ENCODE assay signal across 1 cellular context in the genomic region with DNA sequence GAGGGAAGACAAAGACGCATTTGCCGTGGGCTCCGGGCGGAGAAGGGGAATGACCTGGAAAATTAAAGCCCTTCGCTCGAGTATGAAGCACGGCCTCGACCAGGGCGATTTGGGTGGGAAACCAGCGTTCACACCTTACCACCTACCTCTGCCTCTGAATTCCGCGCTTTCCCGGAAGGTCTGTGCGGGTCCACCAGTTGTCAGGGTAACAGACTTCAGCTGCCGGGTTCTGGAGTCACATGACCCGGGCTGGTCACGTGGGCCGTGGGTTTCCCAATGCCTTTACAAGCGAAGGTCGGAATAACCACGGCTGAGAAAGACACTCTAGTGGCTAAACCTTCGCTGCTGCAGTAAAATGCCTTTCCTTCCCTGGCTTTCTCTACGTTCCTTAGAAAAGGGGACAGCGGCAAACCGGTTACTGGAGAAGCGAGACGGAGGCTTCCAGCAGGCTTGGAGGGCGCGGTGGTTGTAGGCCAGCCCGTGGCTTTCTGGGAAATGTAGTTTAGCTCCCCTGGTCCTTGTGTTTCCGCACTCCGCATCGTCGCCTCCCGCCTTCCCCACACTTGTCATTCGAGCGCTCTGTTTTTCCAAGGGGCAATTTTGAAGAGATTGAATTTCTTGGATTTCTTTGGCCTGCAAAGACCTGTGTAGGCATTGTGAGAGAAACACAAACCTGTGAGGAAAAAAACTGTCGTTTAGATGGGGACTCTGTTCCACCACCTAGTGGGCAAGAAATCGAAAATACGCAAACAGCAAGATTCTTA.
TF ChIP-seq lines count a peak whose summit lies in the region.

A gene with protein sequence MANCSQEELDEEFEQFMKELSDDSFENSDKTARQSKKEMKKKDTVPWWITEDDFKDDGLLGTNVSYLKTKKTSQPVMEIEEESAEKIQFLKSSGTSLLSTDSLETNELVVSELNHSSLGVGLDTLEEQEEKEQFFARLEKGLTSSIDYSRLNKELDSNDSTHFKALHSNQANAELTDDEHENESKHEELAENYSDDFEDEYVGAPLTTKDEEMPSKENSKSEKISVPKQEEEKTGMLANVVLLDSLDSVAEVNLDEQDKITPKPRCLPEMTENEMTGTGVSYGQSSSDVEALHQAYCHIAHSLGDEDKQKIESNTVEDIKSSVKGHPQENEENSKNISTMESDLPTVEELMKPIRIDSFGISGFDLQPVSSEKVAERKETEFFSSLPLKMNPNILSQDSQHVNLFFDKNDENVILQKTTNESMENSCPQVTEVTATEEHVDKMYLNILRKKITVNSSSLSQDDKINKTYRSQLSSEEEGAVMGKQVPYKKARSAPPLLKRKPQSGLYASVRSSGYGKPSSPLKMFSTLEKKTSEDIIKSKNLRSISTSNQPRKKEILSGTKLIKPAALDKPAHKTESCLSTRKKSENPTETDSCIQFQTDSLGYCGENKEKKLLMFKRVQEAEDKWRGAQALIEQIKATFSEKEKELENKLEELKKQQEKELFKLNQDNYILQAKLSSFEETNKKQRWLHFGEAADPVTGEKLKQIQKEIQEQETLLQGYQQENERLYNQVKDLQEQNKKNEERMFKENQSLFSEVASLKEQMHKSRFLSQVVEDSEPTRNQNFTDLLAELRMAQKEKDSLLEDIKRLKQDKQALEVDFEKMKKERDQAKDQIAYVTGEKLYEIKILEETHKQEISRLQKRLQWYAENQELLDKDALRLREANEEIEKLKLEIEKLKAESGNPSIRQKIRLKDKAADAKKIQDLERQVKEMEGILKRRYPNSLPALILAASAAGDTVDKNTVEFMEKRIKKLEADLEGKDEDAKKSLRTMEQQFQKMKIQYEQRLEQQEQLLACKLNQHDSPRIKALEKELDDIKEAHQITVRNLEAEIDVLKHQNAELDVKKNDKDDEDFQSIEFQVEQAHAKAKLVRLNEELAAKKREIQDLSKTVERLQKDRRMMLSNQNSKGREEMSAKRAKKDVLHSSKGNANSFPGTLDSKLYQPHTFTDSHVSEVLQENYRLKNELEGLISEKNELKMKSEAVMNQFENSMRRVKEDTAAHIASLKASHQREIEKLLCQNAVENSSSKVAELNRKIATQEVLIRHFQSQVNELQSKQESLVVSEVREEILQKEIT (N-terminal part only) (minus strand): TSS at position 210 of the 764 bp plus-strand sequence. CDS start 1,250 bp downstream, outside the sequence.

TF ChIP-seq in HEK293, 187 proteins besides CTCF, POLR2A, EP300 and RAD21 (continued from another document and continues in another):
- no peak for TF ChIP-seq ZNF221 (tag by site-specific recombination; IDR thresholded peaks at IDR 0.05; ENCODE audit: borderline replicate concordance)
- TF ChIP-seq ZNF146 (tag by site-specific recombination; IDR thresholded peaks at IDR 0.05) = no peak
- TF ChIP-seq SCRT1 (tag by site-specific recombination; IDR thresholded peaks at IDR 0.05; ENCODE audit: borderline replicate concordance) = no peak
- TF ChIP-seq, protein P1, sequence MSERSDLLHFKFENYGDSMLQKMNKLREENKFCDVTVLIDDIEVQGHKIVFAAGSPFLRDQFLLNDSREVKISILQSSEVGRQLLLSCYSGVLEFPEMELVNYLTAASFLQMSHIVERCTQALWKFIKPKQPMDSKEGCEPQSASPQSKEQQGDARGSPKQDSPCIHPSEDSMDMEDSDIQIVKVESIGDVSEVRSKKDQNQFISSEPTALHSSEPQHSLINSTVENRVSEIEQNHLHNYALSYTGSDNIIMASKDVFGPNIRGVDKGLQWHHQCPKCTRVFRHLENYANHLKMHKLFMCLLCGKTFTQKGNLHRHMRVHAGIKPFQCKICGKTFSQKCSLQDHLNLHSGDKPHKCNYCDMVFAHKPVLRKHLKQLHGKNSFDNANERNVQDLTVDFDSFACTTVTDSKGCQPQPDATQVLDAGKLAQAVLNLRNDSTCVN (tag by site-specific recombination; optimal IDR thresholded peaks at IDR 0.05) = peak; percentile 47
- TF ChIP-seq, protein P2, sequence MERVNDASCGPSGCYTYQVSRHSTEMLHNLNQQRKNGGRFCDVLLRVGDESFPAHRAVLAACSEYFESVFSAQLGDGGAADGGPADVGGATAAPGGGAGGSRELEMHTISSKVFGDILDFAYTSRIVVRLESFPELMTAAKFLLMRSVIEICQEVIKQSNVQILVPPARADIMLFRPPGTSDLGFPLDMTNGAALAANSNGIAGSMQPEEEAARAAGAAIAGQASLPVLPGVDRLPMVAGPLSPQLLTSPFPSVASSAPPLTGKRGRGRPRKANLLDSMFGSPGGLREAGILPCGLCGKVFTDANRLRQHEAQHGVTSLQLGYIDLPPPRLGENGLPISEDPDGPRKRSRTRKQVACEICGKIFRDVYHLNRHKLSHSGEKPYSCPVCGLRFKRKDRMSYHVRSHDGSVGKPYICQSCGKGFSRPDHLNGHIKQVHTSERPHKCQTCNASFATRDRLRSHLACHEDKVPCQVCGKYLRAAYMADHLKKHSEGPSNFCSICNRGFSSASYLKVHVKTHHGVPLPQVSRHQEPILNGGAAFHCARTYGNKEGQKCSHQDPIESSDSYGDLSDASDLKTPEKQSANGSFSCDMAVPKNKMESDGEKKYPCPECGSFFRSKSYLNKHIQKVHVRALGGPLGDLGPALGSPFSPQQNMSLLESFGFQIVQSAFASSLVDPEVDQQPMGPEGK (tag by site-specific recombination; IDR thresholded peaks at IDR 0.05) = no peak; the same call in 1 of the 2 replicates
- 0 out of 2 replicates have a peak, but pooled peaks have one; percentile 16 for TF ChIP-seq OSR2 (tag by site-specific recombination; IDR thresholded peaks at IDR 0.05)
- no peak for TF ChIP-seq ZNF521 (tag by site-specific recombination; IDR thresholded peaks at IDR 0.05)
- TF ChIP-seq ZNF501 (tag by site-specific recombination; IDR thresholded peaks at IDR 0.05) = peak; percentile 74
- TF ChIP-seq, protein P3, sequence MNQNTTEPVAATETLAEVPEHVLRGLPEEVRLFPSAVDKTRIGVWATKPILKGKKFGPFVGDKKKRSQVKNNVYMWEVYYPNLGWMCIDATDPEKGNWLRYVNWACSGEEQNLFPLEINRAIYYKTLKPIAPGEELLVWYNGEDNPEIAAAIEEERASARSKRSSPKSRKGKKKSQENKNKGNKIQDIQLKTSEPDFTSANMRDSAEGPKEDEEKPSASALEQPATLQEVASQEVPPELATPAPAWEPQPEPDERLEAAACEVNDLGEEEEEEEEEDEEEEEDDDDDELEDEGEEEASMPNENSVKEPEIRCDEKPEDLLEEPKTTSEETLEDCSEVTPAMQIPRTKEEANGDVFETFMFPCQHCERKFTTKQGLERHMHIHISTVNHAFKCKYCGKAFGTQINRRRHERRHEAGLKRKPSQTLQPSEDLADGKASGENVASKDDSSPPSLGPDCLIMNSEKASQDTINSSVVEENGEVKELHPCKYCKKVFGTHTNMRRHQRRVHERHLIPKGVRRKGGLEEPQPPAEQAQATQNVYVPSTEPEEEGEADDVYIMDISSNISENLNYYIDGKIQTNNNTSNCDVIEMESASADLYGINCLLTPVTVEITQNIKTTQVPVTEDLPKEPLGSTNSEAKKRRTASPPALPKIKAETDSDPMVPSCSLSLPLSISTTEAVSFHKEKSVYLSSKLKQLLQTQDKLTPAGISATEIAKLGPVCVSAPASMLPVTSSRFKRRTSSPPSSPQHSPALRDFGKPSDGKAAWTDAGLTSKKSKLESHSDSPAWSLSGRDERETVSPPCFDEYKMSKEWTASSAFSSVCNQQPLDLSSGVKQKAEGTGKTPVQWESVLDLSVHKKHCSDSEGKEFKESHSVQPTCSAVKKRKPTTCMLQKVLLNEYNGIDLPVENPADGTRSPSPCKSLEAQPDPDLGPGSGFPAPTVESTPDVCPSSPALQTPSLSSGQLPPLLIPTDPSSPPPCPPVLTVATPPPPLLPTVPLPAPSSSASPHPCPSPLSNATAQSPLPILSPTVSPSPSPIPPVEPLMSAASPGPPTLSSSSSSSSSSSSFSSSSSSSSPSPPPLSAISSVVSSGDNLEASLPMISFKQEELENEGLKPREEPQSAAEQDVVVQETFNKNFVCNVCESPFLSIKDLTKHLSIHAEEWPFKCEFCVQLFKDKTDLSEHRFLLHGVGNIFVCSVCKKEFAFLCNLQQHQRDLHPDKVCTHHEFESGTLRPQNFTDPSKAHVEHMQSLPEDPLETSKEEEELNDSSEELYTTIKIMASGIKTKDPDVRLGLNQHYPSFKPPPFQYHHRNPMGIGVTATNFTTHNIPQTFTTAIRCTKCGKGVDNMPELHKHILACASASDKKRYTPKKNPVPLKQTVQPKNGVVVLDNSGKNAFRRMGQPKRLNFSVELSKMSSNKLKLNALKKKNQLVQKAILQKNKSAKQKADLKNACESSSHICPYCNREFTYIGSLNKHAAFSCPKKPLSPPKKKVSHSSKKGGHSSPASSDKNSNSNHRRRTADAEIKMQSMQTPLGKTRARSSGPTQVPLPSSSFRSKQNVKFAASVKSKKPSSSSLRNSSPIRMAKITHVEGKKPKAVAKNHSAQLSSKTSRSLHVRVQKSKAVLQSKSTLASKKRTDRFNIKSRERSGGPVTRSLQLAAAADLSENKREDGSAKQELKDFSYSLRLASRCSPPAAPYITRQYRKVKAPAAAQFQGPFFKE (tag by site-specific recombination; IDR thresholded peaks at IDR 0.05; ENCODE audit: borderline replicate concordance) = no peak
- no peak for TF ChIP-seq ZNF560 (tag by site-specific recombination; IDR thresholded peaks at IDR 0.05; ENCODE audit: borderline replicate concordance)
- peak; percentile 86 for TF ChIP-seq ZNF324 (tag by site-specific recombination; IDR thresholded peaks at IDR 0.05)
- TF ChIP-seq ZNF169 (tag by site-specific recombination; IDR thresholded peaks at IDR 0.05) = no peak
- no peak; the same call in 1 of the 2 replicates for TF ChIP-seq YY2 (tag by site-specific recombination; IDR thresholded peaks at IDR 0.05)
- TF ChIP-seq, protein P4, sequence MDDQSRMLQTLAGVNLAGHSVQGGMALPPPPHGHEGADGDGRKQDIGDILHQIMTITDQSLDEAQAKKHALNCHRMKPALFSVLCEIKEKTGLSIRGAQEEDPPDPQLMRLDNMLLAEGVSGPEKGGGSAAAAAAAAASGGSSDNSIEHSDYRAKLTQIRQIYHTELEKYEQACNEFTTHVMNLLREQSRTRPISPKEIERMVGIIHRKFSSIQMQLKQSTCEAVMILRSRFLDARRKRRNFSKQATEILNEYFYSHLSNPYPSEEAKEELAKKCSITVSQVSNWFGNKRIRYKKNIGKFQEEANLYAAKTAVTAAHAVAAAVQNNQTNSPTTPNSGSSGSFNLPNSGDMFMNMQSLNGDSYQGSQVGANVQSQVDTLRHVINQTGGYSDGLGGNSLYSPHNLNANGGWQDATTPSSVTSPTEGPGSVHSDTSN (CRISPR knock-in tag; IDR thresholded peaks at IDR 0.05) = no peak
- peak; percentile 52; the same call in 1 of the 2 replicates for TF ChIP-seq KLF9 (tag by site-specific recombination; IDR thresholded peaks at IDR 0.05; ENCODE audit: low read depth)
- no peak for TF ChIP-seq ZNF548 (tag by site-specific recombination; IDR thresholded peaks at IDR 0.05)
- TF ChIP-seq ZNF274 (IDR thresholded peaks at IDR 0.05; ENCODE audit: low read length) = no peak
- TF ChIP-seq ZNF274 (tag by site-specific recombination; IDR thresholded peaks at IDR 0.05; ENCODE audit: borderline replicate concordance) = no peak
- TF ChIP-seq, protein P5, sequence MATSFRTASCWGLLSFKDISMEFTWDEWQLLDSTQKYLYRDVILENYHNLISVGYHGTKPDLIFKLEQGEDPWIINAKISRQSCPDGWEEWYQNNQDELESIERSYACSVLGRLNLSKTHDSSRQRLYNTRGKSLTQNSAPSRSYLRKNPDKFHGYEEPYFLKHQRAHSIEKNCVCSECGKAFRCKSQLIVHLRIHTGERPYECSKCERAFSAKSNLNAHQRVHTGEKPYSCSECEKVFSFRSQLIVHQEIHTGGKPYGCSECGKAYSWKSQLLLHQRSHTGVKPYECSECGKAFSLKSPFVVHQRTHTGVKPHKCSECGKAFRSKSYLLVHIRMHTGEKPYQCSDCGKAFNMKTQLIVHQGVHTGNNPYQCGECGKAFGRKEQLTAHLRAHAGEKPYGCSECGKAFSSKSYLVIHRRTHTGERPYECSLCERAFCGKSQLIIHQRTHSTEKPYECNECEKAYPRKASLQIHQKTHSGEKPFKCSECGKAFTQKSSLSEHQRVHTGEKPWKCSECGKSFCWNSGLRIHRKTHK (tag by site-specific recombination; IDR thresholded peaks at IDR 0.05) = no peak
- no peak; the same call in 1 of the 2 replicates for TF ChIP-seq KLF7 (tag by site-specific recombination; IDR thresholded peaks at IDR 0.05; ENCODE audit: borderline replicate concordance)
- TF ChIP-seq, protein P6, sequence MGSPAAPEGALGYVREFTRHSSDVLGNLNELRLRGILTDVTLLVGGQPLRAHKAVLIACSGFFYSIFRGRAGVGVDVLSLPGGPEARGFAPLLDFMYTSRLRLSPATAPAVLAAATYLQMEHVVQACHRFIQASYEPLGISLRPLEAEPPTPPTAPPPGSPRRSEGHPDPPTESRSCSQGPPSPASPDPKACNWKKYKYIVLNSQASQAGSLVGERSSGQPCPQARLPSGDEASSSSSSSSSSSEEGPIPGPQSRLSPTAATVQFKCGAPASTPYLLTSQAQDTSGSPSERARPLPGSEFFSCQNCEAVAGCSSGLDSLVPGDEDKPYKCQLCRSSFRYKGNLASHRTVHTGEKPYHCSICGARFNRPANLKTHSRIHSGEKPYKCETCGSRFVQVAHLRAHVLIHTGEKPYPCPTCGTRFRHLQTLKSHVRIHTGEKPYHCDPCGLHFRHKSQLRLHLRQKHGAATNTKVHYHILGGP (tag by site-specific recombination; IDR thresholded peaks at IDR 0.05) = no peak
- TF ChIP-seq ZBTB7A (tag by site-specific recombination; IDR thresholded peaks at IDR 0.05; ENCODE audit: low read depth) = no peak
- peak; percentile 55 for TF ChIP-seq SP2 (tag by site-specific recombination; IDR thresholded peaks at IDR 0.05)
- TF ChIP-seq, protein P7, sequence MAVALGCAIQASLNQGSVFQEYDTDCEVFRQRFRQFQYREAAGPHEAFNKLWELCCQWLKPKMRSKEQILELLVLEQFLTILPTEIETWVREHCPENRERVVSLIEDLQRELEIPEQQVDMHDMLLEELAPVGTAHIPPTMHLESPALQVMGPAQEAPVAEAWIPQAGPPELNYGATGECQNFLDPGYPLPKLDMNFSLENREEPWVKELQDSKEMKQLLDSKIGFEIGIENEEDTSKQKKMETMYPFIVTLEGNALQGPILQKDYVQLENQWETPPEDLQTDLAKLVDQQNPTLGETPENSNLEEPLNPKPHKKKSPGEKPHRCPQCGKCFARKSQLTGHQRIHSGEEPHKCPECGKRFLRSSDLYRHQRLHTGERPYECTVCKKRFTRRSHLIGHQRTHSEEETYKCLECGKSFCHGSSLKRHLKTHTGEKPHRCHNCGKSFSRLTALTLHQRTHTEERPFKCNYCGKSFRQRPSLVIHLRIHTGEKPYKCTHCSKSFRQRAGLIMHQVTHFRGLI (tag by site-specific recombination; IDR thresholded peaks at IDR 0.05) = no peak
- TF ChIP-seq ZNF792 (tag by site-specific recombination; IDR thresholded peaks at IDR 0.05) = no peak
